1 cellular context compared by ENCODE assay signal in genomic region chr20:93641-94040, GRCh38.
TF ChIP-seq lines count a peak whose summit lies in the region.

No MANE protein-coding gene starts in this region.

TF ChIP-seq in HepG2, 621 proteins besides CTCF, POLR2A, EP300 and RAD21 (continued from another document):
- TF ChIP-seq TBL1XR1 (IDR thresholded peaks at IDR 0.05; ENCODE audit: borderline replicate concordance, low read length, partially characterized antibody) (no peak), GPBP1L1 (CRISPR knock-in tag; IDR thresholded peaks at IDR 0.05) (no peak), ZFAT (CRISPR knock-in tag; conservative IDR thresholded peaks at IDR 0.05) (no peak)
